20 cellular contexts compared by ENCODE assay signal in the genomic region with DNA sequence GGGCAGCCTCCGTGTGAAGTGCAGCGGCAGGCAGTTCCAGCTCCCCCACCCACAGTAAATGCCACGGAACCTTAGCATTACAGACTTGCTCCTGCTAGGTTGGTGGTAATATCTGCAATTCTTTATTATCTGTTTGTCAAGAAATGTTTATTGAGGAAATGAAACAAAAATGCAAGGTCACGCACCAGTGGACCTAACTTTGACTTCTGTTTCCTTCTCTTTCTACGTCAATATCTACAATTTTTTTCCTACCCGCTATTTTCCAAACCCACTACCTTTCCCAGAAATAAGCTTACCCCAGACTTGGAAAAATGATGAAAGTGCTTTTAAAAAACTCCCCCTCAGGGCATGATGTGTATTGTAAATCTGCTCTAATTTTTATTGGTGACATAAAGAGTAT. TPM values are rescaled to one million over a fixed set of nuclear protein-coding genes. Genes with fewer than 3 reads are reported as not detected.
A peak's percentile ranks its signal among the peaks of the same experiment; 100 is the strongest.
DNase-seq lines count a peak whose midpoint lies in the region; ATAC-seq, FAIRE-seq and TF ChIP-seq lines count a peak whose summit lies in the region.
"Had no signal": no experiment of that assay in that cellular context is flagged by ENCODE, and none has a peak within 500 bp of the region (broad histone marks: within the 10 kb centered on the region; RNA-seq: fewer than 3 reads in every experiment).

No MANE protein-coding gene starts in this region.

- no peak for ATAC-seq in HG03460 (IDR thresholded peaks at IDR 0.05; ENCODE audit: unreplicated experiment)
- ATAC-seq: HCT116 had no signal

- H3K4me3 Mint-ChIP-seq in activated CD4-positive, alpha-beta memory T cell treated with anti-CD3 and anti-CD28 coated beads, Interleukin-2, amount 10 ng/mL, durations not matched to agents 7 days and 5 days = no peak overlapping the region
- H3K4me3 Mint-ChIP-seq in activated CD4-positive, alpha-beta memory T cell treated with anti-CD3 and anti-CD28 coated beads for 36 hours = no peak overlapping the region

- peaks cover 4% of the 10 kb centered on the region for H3K27me3 Mint-ChIP-seq in activated CD4-positive, alpha-beta memory T cell treated with anti-CD3 and anti-CD28 coated beads, Interleukin-2, amount 10 ng/mL, durations not matched to agents 7 days and 5 days
- peaks cover 12% of the 10 kb centered on the region for H3K27me3 Mint-ChIP-seq in activated CD4-positive, alpha-beta memory T cell treated with anti-CD3 and anti-CD28 coated beads for 36 hours

- H3K36me3 Mint-ChIP-seq in activated CD4-positive, alpha-beta memory T cell treated with anti-CD3 and anti-CD28 coated beads, Interleukin-2, amount 10 ng/mL, durations not matched to agents 7 days and 5 days (ENCODE audit: low read depth) = peaks cover 4% of the 10 kb centered on the region
- H3K36me3 Mint-ChIP-seq in activated CD4-positive, alpha-beta memory T cell treated with anti-CD3 and anti-CD28 coated beads for 36 hours = no peaks in the 10 kb centered on the region

- CTCF ChIA-PET in activated CD4-positive, alpha-beta memory T cell treated with anti-CD3 and anti-CD28 coated beads, Interleukin-2, amount 10 ng/mL, durations not matched to agents 7 days and 5 days (lab: Charles Lee) = no interaction called here
- CTCF ChIA-PET in activated CD4-positive, alpha-beta memory T cell treated with anti-CD3 and anti-CD28 coated beads for 36 hours (lab: Charles Lee) = no interaction called here
- CTCF ChIA-PET in endothelial cell of umbilical vein (lab: Charles Lee) = no interaction called here

- H3K27me3 ChIP-seq in OCI-LY3 (ENCODE audit: low read depth, low read length) = no peaks in the 10 kb centered on the region
- H3K27me3 ChIP-seq in endothelial cell of umbilical vein (ENCODE audit: control insufficient read depth in 2 of 2, insufficient read depth in 2 of 2, low read length in 2 of 2) = peaks cover 0 to 7% of the 10 kb centered on the region in 2 experiments
- no peaks in the 10 kb centered on the region for H3K27me3 ChIP-seq in thymus (ENCODE audit: control insufficient read depth, insufficient read depth)

- H2AFZ ChIP-seq in OCI-LY3 (ENCODE audit: low read depth, low read length) (no peak overlapping the region), endothelial cell of umbilical vein (ENCODE audit: low read depth, low read length) (no peak overlapping the region)

- H3K4me2 ChIP-seq in OCI-LY3 (ENCODE audit: low read length) = peak overlapping the region; percentile 88
- H3K4me2 ChIP-seq in endothelial cell of umbilical vein (ENCODE audit: insufficient read depth, low read length) = no peak overlapping the region

- H3K27ac ChIP-seq in OCI-LY3 (ENCODE audit: low read length) = peak overlapping the region; percentile 63
- H3K27ac ChIP-seq in endothelial cell of umbilical vein (ENCODE audit: insufficient read depth, low read depth, low read length) = no peak overlapping the region
- peak overlapping the region; percentile 18 for H3K27ac ChIP-seq in thymus (ENCODE audit: low read depth)

- POLR2A ChIA-PET in activated CD4-positive, alpha-beta memory T cell treated with anti-CD3 and anti-CD28 coated beads, Interleukin-2, amount 10 ng/mL, durations not matched to agents 7 days and 5 days (lab: Charles Lee) = interaction anchor here (1.9 kb wide), 1 partner anchor 71 kb away, joined by 5 read pairs; no protein-coding TSS in a partner anchor
- POLR2A ChIA-PET in activated CD4-positive, alpha-beta memory T cell treated with anti-CD3 and anti-CD28 coated beads for 36 hours (lab: Charles Lee) = no interaction called here
- POLR2A ChIA-PET in endothelial cell of umbilical vein (lab: Charles Lee) = no interaction called here

- peak overlapping the region; percentile 61 for H3K9ac ChIP-seq in OCI-LY3 (ENCODE audit: low read length)
- no peak overlapping the region for H3K9ac ChIP-seq in endothelial cell of umbilical vein (replicated peaks; ENCODE audit: extremely low read depth, insufficient read depth, low read length)

- H3K9me3 ChIP-seq in OCI-LY3 (ENCODE audit: insufficient read depth, low read length) = no peaks in the 10 kb centered on the region
- no peaks in the 10 kb centered on the region for H3K9me3 ChIP-seq in endothelial cell of umbilical vein (replicated peaks; ENCODE audit: control insufficient read depth, insufficient read depth, low read length)
- no peaks in the 10 kb centered on the region for H3K9me3 ChIP-seq in thymus (ENCODE audit: control insufficient read depth)

- peaks cover 53% of the 10 kb centered on the region for H3K4me1 Mint-ChIP-seq in activated CD4-positive, alpha-beta memory T cell treated with anti-CD3 and anti-CD28 coated beads, Interleukin-2, amount 10 ng/mL, durations not matched to agents 7 days and 5 days
- peaks cover 30% of the 10 kb centered on the region for H3K4me1 Mint-ChIP-seq in activated CD4-positive, alpha-beta memory T cell treated with anti-CD3 and anti-CD28 coated beads for 36 hours (ENCODE audit: low read depth)

- H3K36me3 ChIP-seq in OCI-LY3 (replicated peaks; ENCODE audit: low read depth, low read length) (no peaks in the 10 kb centered on the region), endothelial cell of umbilical vein (ENCODE audit: control insufficient read depth in 2 of 2, extremely low read depth in 1 of 2, insufficient read depth in 2 of 2, low read length in 2 of 2) (no peaks in the 10 kb centered on the region), thymus (ENCODE audit: control insufficient read depth, insufficient read depth) (no peaks in the 10 kb centered on the region)

- no peak for TF ChIP-seq CTCF in OCI-LY3 (IDR thresholded peaks at IDR 0.05; ENCODE audit: low read depth, low read length)
- TF ChIP-seq CTCF in endothelial cell of umbilical vein (IDR thresholded peaks at IDR 0.05; ENCODE audit: extremely low read depth in 1 of 2, insufficient read depth in 1 of 2, low read depth in 1 of 2, low read length in 2 of 2) = no peak

- peaks cover 77% of the 10 kb centered on the region for H3K4me1 ChIP-seq in OCI-LY3 (ENCODE audit: low read length)
- H3K4me1 ChIP-seq in endothelial cell of umbilical vein (ENCODE audit: control insufficient read depth, extremely low read depth, insufficient read depth, low read length) = peaks cover 22% of the 10 kb centered on the region
- H3K4me1 ChIP-seq in thymus (ENCODE audit: control insufficient read depth, insufficient read depth, low read length) = no peaks in the 10 kb centered on the region

- no peaks in the 10 kb centered on the region for H3K9me1 ChIP-seq in endothelial cell of umbilical vein (replicated peaks; ENCODE audit: control insufficient read depth, extremely low read depth, insufficient read depth, low read length)

- H3K79me2 ChIP-seq in OCI-LY3 (ENCODE audit: low read length) (no peaks in the 10 kb centered on the region), endothelial cell of umbilical vein (ENCODE audit: control insufficient read depth, insufficient read depth, low read length) (no peaks in the 10 kb centered on the region)

- dilution Hi-C loops in endothelial cell of umbilical vein (cut with MboI; ENCODE audit: extremely low pct_ligation_motif_present, low sequenced_read_pairs) = no loop called here

- DNase-seq in activated CD4-positive, alpha-beta memory T cell treated with anti-CD3 and anti-CD28 coated beads, Interleukin-2, amount 10 ng/mL, durations not matched to agents 7 days and 5 days = no peak
- DNase-seq in activated CD4-positive, alpha-beta memory T cell treated with anti-CD3 and anti-CD28 coated beads for 36 hours = no peak
- no peak for DNase-seq in endothelial cell of umbilical vein (ENCODE audit: low read depth, low spot score)
- DNase-seq in NCI-H524 treated with DMSO at 0.1 percent for 48 hours (lab: John Stamatoyannopoulos, UW) = no peak
- DNase-seq in NCI-H748 treated with DMSO at 0.1 percent for 48 hours (lab: John Stamatoyannopoulos, UW) = no peak
- DNase-seq: activated CD4-positive, alpha-beta T cell treated with anti-CD3 and anti-CD28 coated beads, Interleukin-2, amount 50 U/mL, for 48 hours; activated effector memory CD4-positive, alpha-beta T cell treated with anti-CD3 and anti-CD28 coated beads, Interleukin-2, amount 50 U/mL, for 16 hours; COR-L47; NCI-H446 treated with DMSO at 0.1 percent for 48 hours; nucleus accumbens; substantia nigra had no signal

- 46% methylated on average over 6 of the region's 6 CpGs for WGBS in thymus

- H3K27ac Mint-ChIP-seq in activated CD4-positive, alpha-beta memory T cell treated with anti-CD3 and anti-CD28 coated beads, Interleukin-2, amount 10 ng/mL, durations not matched to agents 7 days and 5 days = peak overlapping the region; percentile 14
- no peak overlapping the region for H3K27ac Mint-ChIP-seq in activated CD4-positive, alpha-beta memory T cell treated with anti-CD3 and anti-CD28 coated beads for 36 hours

- no peaks in the 10 kb centered on the region for H4K20me1 ChIP-seq in OCI-LY3 (ENCODE audit: insufficient read depth, low read length)
- no peaks in the 10 kb centered on the region for H4K20me1 ChIP-seq in endothelial cell of umbilical vein (replicated peaks; ENCODE audit: control insufficient read depth, extremely low read depth, insufficient read depth, low read length)

- FAIRE-seq in endothelial cell of umbilical vein (lab: Jason Lieb, UNC) = peak; percentile 61
- FAIRE-seq: HTR-8/SVneo had no signal

- TF ChIP-seq POLR2A in endothelial cell of umbilical vein (IDR thresholded peaks at IDR 0.05; ENCODE audit: low read depth, low read length) = no peak

- no peaks in the 10 kb centered on the region for H3K9me3 Mint-ChIP-seq in activated CD4-positive, alpha-beta memory T cell treated with anti-CD3 and anti-CD28 coated beads, Interleukin-2, amount 10 ng/mL, durations not matched to agents 7 days and 5 days
- no peaks in the 10 kb centered on the region for H3K9me3 Mint-ChIP-seq in activated CD4-positive, alpha-beta memory T cell treated with anti-CD3 and anti-CD28 coated beads for 36 hours

- H3K4me3 ChIP-seq in OCI-LY3 (ENCODE audit: low read length) (peak overlapping the region; percentile 65), endothelial cell of umbilical vein (replicated peaks in 1 of 3; ENCODE audit: insufficient read depth in 1 of 3, low read depth in 1 of 3, low read length in 3 of 3) (no peak overlapping the region), thymus (ENCODE audit: low read length) (no peak overlapping the region)

- intact Hi-C loops in activated CD4-positive, alpha-beta memory T cell treated with anti-CD3 and anti-CD28 coated beads for 36 hours (cut with micrococcal nuclease) = no loop called here
- intact Hi-C loops in endothelial cell of umbilical vein (cut with micrococcal nuclease) = no loop called here

- no TSS peak for BruUV-seq in endothelial cell of umbilical vein (replicated peaks; lab: Mats Ljungman, UMichigan)

RNA-seq across cellular contexts. Expression of a gene that starts 18.9 kb away (rescaled TPM):
- 1 to 10 TPM; 1.6 to 1.7 TPM for total RNA-seq in activated CD4-positive, alpha-beta memory T cell treated with anti-CD3 and anti-CD28 coated beads, Interleukin-2, amount 10 ng/mL, durations not matched to agents 7 days and 5 days
- total RNA-seq in activated CD4-positive, alpha-beta memory T cell treated with anti-CD3 and anti-CD28 coated beads for 36 hours = under 1 TPM; 0.26 to 0.41 TPM
- not detected in 2 replicates for total RNA-seq in endothelial cell of umbilical vein
- polyA plus RNA-seq in endothelial cell of umbilical vein = not detected in 2 replicates
- polyA plus RNA-seq in endothelial cell of umbilical vein (2011; cell fraction: cytosol; rRNA removed) = not detected in 2 replicates
- polyA plus RNA-seq in endothelial cell of umbilical vein (2011; cell fraction: nucleus; rRNA removed) = not detected in 2 replicates
- not detected in 2 replicates for polyA plus RNA-seq in endothelial cell of umbilical vein (2012)
- not detected in 2 replicates for polyA minus RNA-seq in endothelial cell of umbilical vein
- polyA minus RNA-seq in endothelial cell of umbilical vein (2011; cell fraction: cytosol; rRNA and poly(A)+ RNA removed) = not detected
- polyA minus RNA-seq in endothelial cell of umbilical vein (2011; cell fraction: nucleus; rRNA and poly(A)+ RNA removed) = not detected in 2 replicates
- polyA plus RNA-seq in thymus = 2.1 TPM
- total RNA-seq: A673, G401, lung microvascular endothelial cell, skeletal muscle tissue had no signal

RNA-seq across cellular contexts. Expression of a gene that starts 52.0 kb away (rescaled TPM):
- 10 to 100 TPM; 21.6 to 21.7 TPM for total RNA-seq in activated CD4-positive, alpha-beta memory T cell treated with anti-CD3 and anti-CD28 coated beads, Interleukin-2, amount 10 ng/mL, durations not matched to agents 7 days and 5 days
- total RNA-seq in activated CD4-positive, alpha-beta memory T cell treated with anti-CD3 and anti-CD28 coated beads for 36 hours = 1 to 10 TPM; 1.4 to 1.7 TPM
- not detected in 2 replicates for total RNA-seq in endothelial cell of umbilical vein
- not detected in 2 replicates for polyA plus RNA-seq in endothelial cell of umbilical vein
- polyA plus RNA-seq in endothelial cell of umbilical vein (2011; cell fraction: cytosol; rRNA removed) = not detected in 2 replicates
- not detected in 2 replicates for polyA plus RNA-seq in endothelial cell of umbilical vein (2011; cell fraction: nucleus; rRNA removed)
- not detected in 2 replicates for polyA plus RNA-seq in endothelial cell of umbilical vein (2012)
- polyA minus RNA-seq in endothelial cell of umbilical vein = not detected in 2 replicates
- not detected for polyA minus RNA-seq in endothelial cell of umbilical vein (2011; cell fraction: cytosol; rRNA and poly(A)+ RNA removed)
- polyA minus RNA-seq in endothelial cell of umbilical vein (2011; cell fraction: nucleus; rRNA and poly(A)+ RNA removed) = not detected in 2 replicates
- polyA plus RNA-seq in thymus = 18.0 TPM
- total RNA-seq: A673, G401, lung microvascular endothelial cell had no signal

Comparison
In these comparisons a context has a peak if more than half of its experiments do, and no peak if none do; other contexts are left out.
1. RNA of a gene that starts 52.0 kb away (total RNA-seq): 21.6 to 21.7 TPM in activated CD4-positive, alpha-beta memory T cell treated with anti-CD3 and anti-CD28 coated beads, Interleukin-2, amount 10 ng/mL, durations not matched to agents 7 days and 5 days; 1.4 to 1.7 TPM in activated CD4-positive, alpha-beta memory T cell treated with anti-CD3 and anti-CD28 coated beads for 36 hours and not detected in endothelial cell of umbilical vein; every median in the first group is over 4 times any median in the second.